ENCODE assay signal across 27 cellular contexts in the genomic region with DNA sequence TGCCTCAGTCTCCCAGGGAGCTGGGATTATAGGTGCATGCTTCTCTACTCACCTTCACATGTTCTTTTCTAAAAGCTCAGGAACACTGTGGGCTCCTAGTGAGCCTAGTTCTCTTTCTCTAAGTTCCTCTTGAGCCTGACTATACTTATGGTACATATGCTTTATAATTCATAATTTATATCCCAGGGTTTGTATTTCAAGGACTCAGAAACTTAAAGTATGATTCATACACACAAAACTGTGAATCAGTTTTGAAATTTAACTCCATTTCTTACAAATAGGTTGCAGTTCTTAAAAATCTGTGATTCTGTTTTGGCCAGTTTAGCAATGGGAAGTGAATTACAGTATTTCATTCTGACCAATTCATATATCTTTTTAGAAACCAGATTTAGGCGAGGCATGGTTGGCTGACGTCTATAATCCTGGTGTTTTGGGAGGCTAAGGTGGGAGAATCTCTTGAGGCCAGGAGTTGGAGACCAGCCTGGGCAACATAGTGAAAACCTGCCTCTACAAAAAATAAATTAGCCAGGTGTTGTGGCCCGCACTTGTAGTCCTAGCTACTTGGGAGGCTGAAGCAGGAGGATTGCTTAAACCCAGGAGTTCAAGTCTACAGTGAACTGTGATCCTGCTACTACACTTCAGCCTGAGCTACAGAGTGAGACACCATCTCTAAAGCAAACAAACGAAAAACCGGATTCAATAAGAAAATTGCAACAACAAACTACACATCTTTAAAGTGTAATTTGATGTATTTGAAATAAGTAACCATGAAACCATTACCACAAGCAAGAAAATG. TPM values are rescaled to one million over a fixed set of nuclear protein-coding genes. Genes with fewer than 3 reads are reported as not detected.
DNase-seq lines count a peak whose midpoint lies in the region; ATAC-seq and TF ChIP-seq lines count a peak whose summit lies in the region.
"Had no signal": no experiment of that assay in that cellular context is flagged by ENCODE, and none has a peak within 500 bp of the region (broad histone marks: within the 10 kb centered on the region; RNA-seq: fewer than 3 reads in every experiment).

No MANE protein-coding gene starts in this region.

- peaks cover 95% of the 10 kb centered on the region for H3K79me2 ChIP-seq in GM23338 (replicated peaks; ENCODE audit: insufficient read depth)
- H3K79me2 ChIP-seq in osteoblast (ENCODE audit: insufficient read depth, low read length): peaks cover 93% of the 10 kb centered on the region
- H3K79me2 ChIP-seq in mesendoderm (ENCODE audit: control insufficient read depth, insufficient read depth, low read length): peaks cover 12% of the 10 kb centered on the region

- H3K27ac ChIP-seq in GM23338 (ENCODE audit: low read depth) (peak overlapping the region; percentile 27; the same call in 1 of the 2 replicates), RWPE2 (ENCODE audit: poor library complexity, severe bottlenecking) (peak overlapping the region; percentile 69), epithelial cell of prostate (peak overlapping the region; percentile 44), osteoblast (ENCODE audit: low read depth, low read length) (peak overlapping the region; percentile 50), mesendoderm (ENCODE audit: low read depth, low read length) (no peak overlapping the region)
- H3K27ac ChIP-seq: adrenal gland, KMS-11, SJSA1, spleen, thoracic aorta had no signal

- no peak overlapping the region for H2BK5ac ChIP-seq in mesendoderm (ENCODE audit: low read length)

- H3K36me3 ChIP-seq in GM23338 (ENCODE audit: insufficient read depth) (no peaks in the 10 kb centered on the region), RWPE2 (ENCODE audit: low read depth) (no peaks in the 10 kb centered on the region; the same call in 1 of the 2 replicates), osteoblast (ENCODE audit: insufficient read depth, low read length) (no peaks in the 10 kb centered on the region), mesendoderm (ENCODE audit: control insufficient read depth, insufficient read depth, low read length) (no peaks in the 10 kb centered on the region)
- H3K36me3 ChIP-seq: adrenal gland, spleen, thoracic aorta had no signal

- no peak overlapping the region for H2BK120ac ChIP-seq in mesendoderm (ENCODE audit: low read depth, low read length)

- no peak overlapping the region for H3K4ac ChIP-seq in mesendoderm (ENCODE audit: low read depth, low read length)

- WGBS in mesendoderm (ENCODE audit: extremely low coverage, insufficient coverage, low lambda C conversion rate): no CpG with 5 or more reads among the region's 5 CpGs

- H3K4me1 Mint-ChIP-seq in GM23338: peaks cover 20% of the 10 kb centered on the region; the same call in 2 of the 3 replicates
- H3K4me1 Mint-ChIP-seq: naive B cell; stimulated activated naive B cell treated with anti-CD40 and anti-IgM and Interleukin-4, amounts not matched to agents 10 μg/mL and 1 μg/mL and 100 μg/mL, for 72 hours; T-helper 17 cell had no signal

- no peaks in the 10 kb centered on the region for H3K9me3 ChIP-seq in RWPE2 (ENCODE audit: severe bottlenecking)
- no peaks in the 10 kb centered on the region for H3K9me3 ChIP-seq in osteoblast (ENCODE audit: low read depth, low read length)
- H3K9me3 ChIP-seq: adrenal gland, SJSA1, spleen, thoracic aorta had no signal

- ATAC-seq in GM23338 (no peak), RWPE2 (ENCODE audit: low read depth) (peak; percentile 79)
- ATAC-seq: activated T-cell treated with anti-CD3 and anti-CD28 coated beads, Interleukin-2, amount 50 U/mL, for 4 hours; stimulated activated naive B cell treated with anti-CD40 and anti-IgM and Interleukin-4, amounts not matched to agents 10 μg/mL and 1 μg/mL and 100 μg/mL, for 72 hours; T-helper 17 cell had no signal

- no peak overlapping the region for H3K4me3 Mint-ChIP-seq in GM23338
- H3K4me3 Mint-ChIP-seq: activated T-cell treated with anti-CD3 and anti-CD28 coated beads, Interleukin-2, amount 50 U/mL, for 4 hours; CD4-positive, alpha-beta T cell; naive B cell; stimulated activated naive B cell treated with anti-CD40 and anti-IgM and Interleukin-4, amounts not matched to agents 10 μg/mL and 1 μg/mL and 100 μg/mL, for 72 hours; T-helper 17 cell had no signal

- no peak overlapping the region for H3K27ac Mint-ChIP-seq in GM23338
- H3K27ac Mint-ChIP-seq: CD4-positive, alpha-beta T cell; naive B cell; stimulated activated naive B cell treated with anti-CD40 and anti-IgM and Interleukin-4, amounts not matched to agents 10 μg/mL and 1 μg/mL and 100 μg/mL, for 72 hours; T-helper 17 cell had no signal

- H4K5ac ChIP-seq in mesendoderm (ENCODE audit: low read length): no peak overlapping the region

- peaks cover 9% of the 10 kb centered on the region; the same call in 1 of the 2 replicates for H4K20me1 ChIP-seq in GM23338 (replicated peaks; ENCODE audit: insufficient read depth)
- H4K20me1 ChIP-seq in osteoblast (ENCODE audit: insufficient read depth, low read length): peaks cover 26% of the 10 kb centered on the region

- no peak overlapping the region for H3K9ac ChIP-seq in mesendoderm (ENCODE audit: low read length)
- H3K9ac ChIP-seq: KMS-11 had no signal

- no peak overlapping the region for H4K8ac ChIP-seq in mesendoderm (ENCODE audit: low read depth, low read length)

- no peak overlapping the region for H2AK5ac ChIP-seq in mesendoderm (ENCODE audit: low read length)

- no peak overlapping the region for H3K56ac ChIP-seq in mesendoderm (ENCODE audit: low read length)

- H3K23ac ChIP-seq in mesendoderm (ENCODE audit: low read length): no peak overlapping the region

- H3K4me2 ChIP-seq in GM23338 (no peak overlapping the region), osteoblast (ENCODE audit: insufficient read depth, low read length) (peak overlapping the region; percentile 42), mesendoderm (ENCODE audit: low read length) (no peak overlapping the region)
- H3K4me2 ChIP-seq: KMS-11 had no signal

- no peak overlapping the region for H3K18ac ChIP-seq in mesendoderm (ENCODE audit: low read length)

- H2BK15ac ChIP-seq in mesendoderm (replicated peaks; ENCODE audit: low read depth): no peak overlapping the region

- H3K79me1 ChIP-seq in mesendoderm (ENCODE audit: low read length): peaks cover 2% of the 10 kb centered on the region

- H3K27me3 ChIP-seq in GM23338 (ENCODE audit: insufficient read depth): no peaks in the 10 kb centered on the region
- no peaks in the 10 kb centered on the region for H3K27me3 ChIP-seq in RWPE2 (ENCODE audit: insufficient read depth, poor library complexity, severe bottlenecking)
- H3K27me3 ChIP-seq in osteoblast (ENCODE audit: insufficient read depth, low read length): no peaks in the 10 kb centered on the region
- H3K27me3 ChIP-seq in mesendoderm (ENCODE audit: insufficient read depth, low read length, poor library complexity): no peaks in the 10 kb centered on the region
- H3K27me3 ChIP-seq: adrenal gland, SJSA1, spleen had no signal

- DNase-seq in GM23338 (ENCODE audit: low spot score) (no peak), RWPE2 (ENCODE audit: low spot score) (no peak), epithelial cell of prostate (ENCODE audit: low read depth, low spot score) (no peak), osteoblast (ENCODE audit: insufficient read length, low spot score, missing footprints) (no peak), mesendoderm (no peak), NCI-H2107 treated with DMSO at 0.1 percent for 48 hours (lab: John Stamatoyannopoulos, UW; ENCODE audit: unreplicated experiment) (no peak)
- no peak for DNase-seq in stimulated activated CD4-positive, alpha-beta T cell treated with anti-CD3 and anti-CD28 coated beads, Interleukin-4, amount 100 ng/mL, for 1 hour
- DNase-seq: activated CD4-positive, alpha-beta T cell treated with anti-CD3 and anti-CD28 coated beads for 4 hours; activated naive CD4-positive, alpha-beta T cell; activated T-cell treated with anti-CD3 and anti-CD28 coated beads, Interleukin-2, amount 50 U/mL, for 4 hours; adrenal gland; CD4-positive, alpha-beta T cell; MV-4-11; naive B cell; NCI-H1694 treated with DMSO at 0.1 percent for 48 hours; NCI-H2171 treated with DMSO at 0.1 percent for 48 hours; NCI-H524 treated with DMSO at 0.1 percent for 48 hours; occipital lobe; retina; spleen; stimulated activated CD4-positive, alpha-beta T cell treated with anti-CD3 and anti-CD28 coated beads, Interleukin-4, amount 100 ng/mL, for 24 hours; stimulated activated naive B cell treated with anti-CD40 and anti-IgM and Interleukin-4, amounts not matched to agents 10 μg/mL and 1 μg/mL and 100 μg/mL, for 72 hours; T-helper 17 cell had no signal

- H3K4me1 ChIP-seq in GM23338 (ENCODE audit: insufficient read depth) (peaks cover 10% of the 10 kb centered on the region), RWPE2 (ENCODE audit: insufficient read depth, poor library complexity, severe bottlenecking) (peaks cover 36% of the 10 kb centered on the region), osteoblast (ENCODE audit: insufficient read depth, low read length) (peaks cover 11% of the 10 kb centered on the region), mesendoderm (ENCODE audit: control insufficient read depth, low read depth, low read length) (no peaks in the 10 kb centered on the region)
- H3K4me1 ChIP-seq: adrenal gland, spleen had no signal

- no peaks in the 10 kb centered on the region for H3F3A ChIP-seq in GM23338 (replicated peaks; ENCODE audit: low read depth)

- H3K4me3 ChIP-seq in GM23338 (no peak overlapping the region), RWPE2 (ENCODE audit: severe bottlenecking) (no peak overlapping the region), osteoblast (ENCODE audit: insufficient read depth, low read length) (no peak overlapping the region), mesendoderm (ENCODE audit: low read length) (no peak overlapping the region)
- H3K4me3 ChIP-seq: adrenal gland, SJSA1, spleen, thoracic aorta had no signal

- no peaks in the 10 kb centered on the region for H3K9me2 ChIP-seq in GM23338 (ENCODE audit: insufficient read depth)

- peaks cover 3% of the 10 kb centered on the region; the same call in 1 of the 3 replicates for H3K36me3 Mint-ChIP-seq in GM23338 (ENCODE audit: low read depth)
- H3K36me3 Mint-ChIP-seq: naive B cell; stimulated activated naive B cell treated with anti-CD40 and anti-IgM and Interleukin-4, amounts not matched to agents 10 μg/mL and 1 μg/mL and 100 μg/mL, for 72 hours had no signal

- TF ChIP-seq CTCF in GM23338 (conservative IDR thresholded peaks at IDR 0.05; ENCODE audit: low read depth in 2 of 2) (no peak), RWPE2 (IDR thresholded peaks at IDR 0.05; ENCODE audit: poor library complexity, severe bottlenecking) (no peak), osteoblast (IDR thresholded peaks at IDR 0.05; ENCODE audit: extremely low read depth, low read depth, low read length) (no peak)

- H2AFZ ChIP-seq in GM23338 (no peak overlapping the region), osteoblast (ENCODE audit: low read length) (no peak overlapping the region)

- H3K27me3 Mint-ChIP-seq in GM23338 (ENCODE audit: insufficient read depth, low read depth, poor library complexity): peaks cover 2% of the 10 kb centered on the region
- H3K27me3 Mint-ChIP-seq: naive B cell, T-helper 17 cell had no signal

- H3K9me3 Mint-ChIP-seq in GM23338: no peaks in the 10 kb centered on the region
- H3K9me3 Mint-ChIP-seq: activated T-cell treated with anti-CD3 and anti-CD28 coated beads, Interleukin-2, amount 50 U/mL, for 4 hours; CD4-positive, alpha-beta T cell; naive B cell; stimulated activated naive B cell treated with anti-CD40 and anti-IgM and Interleukin-4, amounts not matched to agents 10 μg/mL and 1 μg/mL and 100 μg/mL, for 72 hours had no signal

RNA-seq across cellular contexts. Expression of a gene that starts 15.6 kb away (rescaled TPM):
- total RNA-seq in GM23338 (2014; rRNA removed; shearing (Covaris generic)): 35.4 and 42.2 TPM in 2 replicates
- polyA plus RNA-seq in GM23338 (2016; fragmentation: Nextera tagmentation; extraction: Ambion mirVana): 14.6 and 16.0 TPM in 2 replicates
- 59.4 and 61.3 TPM in 2 replicates for total RNA-seq in osteoblast
- 16.0 TPM for polyA plus RNA-seq in mesendoderm (2013, experiment 1 of 2)
- polyA plus RNA-seq in mesendoderm (2013, experiment 2 of 2): 16.9 TPM
- total RNA-seq: activated CD8-positive, alpha-beta memory T cell treated with anti-CD3 and anti-CD28 coated beads for 36 hours had no signal
